Comparison of ENCODE assay signal across 8 cellular contexts in genomic region chr14:54805521-54806322, GRCh38.
DNase-seq lines count a peak whose midpoint lies in the region; ATAC-seq lines count a peak whose summit lies in the region.

No MANE protein-coding gene starts in this region.

- no peaks in the 10 kb centered on the region for H3K9me3 Mint-ChIP-seq in activated CD4-positive, alpha-beta memory T cell treated with anti-CD3 and anti-CD28 coated beads, Interleukin-2, amount 10 ng/mL, durations not matched to agents 7 days and 5 days
- no peaks in the 10 kb centered on the region for H3K9me3 Mint-ChIP-seq in memory B cell

- H3K36me3 Mint-ChIP-seq in activated CD4-positive, alpha-beta memory T cell treated with anti-CD3 and anti-CD28 coated beads, Interleukin-2, amount 10 ng/mL, durations not matched to agents 7 days and 5 days (ENCODE audit: low read depth) = no peaks in the 10 kb centered on the region
- no peaks in the 10 kb centered on the region for H3K36me3 Mint-ChIP-seq in memory B cell

- peaks cover 33% of the 10 kb centered on the region for H3K27me3 Mint-ChIP-seq in activated CD4-positive, alpha-beta memory T cell treated with anti-CD3 and anti-CD28 coated beads, Interleukin-2, amount 10 ng/mL, durations not matched to agents 7 days and 5 days
- H3K27me3 Mint-ChIP-seq in memory B cell = peaks cover 3% of the 10 kb centered on the region

- H3K4me1 Mint-ChIP-seq in activated CD4-positive, alpha-beta memory T cell treated with anti-CD3 and anti-CD28 coated beads, Interleukin-2, amount 10 ng/mL, durations not matched to agents 7 days and 5 days = peaks cover 3% of the 10 kb centered on the region
- peaks cover 5% of the 10 kb centered on the region for H3K4me1 Mint-ChIP-seq in memory B cell

- ATAC-seq in HG03175 (IDR thresholded peaks at IDR 0.05; ENCODE audit: unreplicated experiment) (peak; percentile 72), memory B cell (ENCODE audit: low read depth) (peak; percentile 90)

- POLR2A ChIA-PET in activated CD4-positive, alpha-beta memory T cell treated with anti-CD3 and anti-CD28 coated beads, Interleukin-2, amount 10 ng/mL, durations not matched to agents 7 days and 5 days (lab: Charles Lee) = no interaction called here

- CTCF ChIA-PET in activated CD4-positive, alpha-beta memory T cell treated with anti-CD3 and anti-CD28 coated beads, Interleukin-2, amount 10 ng/mL, durations not matched to agents 7 days and 5 days (lab: Charles Lee) = interaction anchor here (0.8 to 3.0 kb wide), 15 partner anchors 9 to 370 kb away, joined by 3 to 18 read pairs (median 4); partner anchors contain the start of gene SAMD4A

- H3K4me3 Mint-ChIP-seq in activated CD4-positive, alpha-beta memory T cell treated with anti-CD3 and anti-CD28 coated beads, Interleukin-2, amount 10 ng/mL, durations not matched to agents 7 days and 5 days = no peak overlapping the region
- peak overlapping the region; percentile 37 for H3K4me3 Mint-ChIP-seq in memory B cell

- no peak overlapping the region for H3K27ac Mint-ChIP-seq in activated CD4-positive, alpha-beta memory T cell treated with anti-CD3 and anti-CD28 coated beads, Interleukin-2, amount 10 ng/mL, durations not matched to agents 7 days and 5 days
- H3K27ac Mint-ChIP-seq in memory B cell = no peak overlapping the region

- DNase-seq in NCI-H82 (lab: John Stamatoyannopoulos, UW) (peak; percentile 84), NCI-H82 treated with DMSO at 0.1 percent for 48 hours (lab: John Stamatoyannopoulos, UW; ENCODE audit: unreplicated experiment) (no peak), NCI-H526 (lab: John Stamatoyannopoulos, UW) (peak; percentile 78 to 93), memory B cell (ENCODE audit: low spot score in 2 of 2) (peak; percentile 73 to 78)
- DNase-seq in activated CD4-positive, alpha-beta memory T cell treated with anti-CD3 and anti-CD28 coated beads, Interleukin-2, amount 10 ng/mL, durations not matched to agents 7 days and 5 days = peak; percentile 75
- peak; percentile 50 for DNase-seq in effector CD8-positive, alpha-beta T cell (lab: John Stamatoyannopoulos, UW)
- DNase-seq in stimulated activated CD8-positive, alpha-beta memory T cell treated with anti-CD3 and anti-CD28 coated beads, Interleukin-12 subunit alpha, Interleukin-12 subunit beta, amount 100 ng/mL, for 4 hours (ENCODE audit: low read depth) = peak; percentile 42
